Comparison of ENCODE assay signal across 1 cellular context in genomic region chr5:4372481-4372880, GRCh38.
TF ChIP-seq lines count a peak whose summit lies in the region.

No MANE protein-coding gene starts in this region.

TF ChIP-seq in WTC11, 78 proteins besides CTCF, POLR2A, EP300 and RAD21 (continued from another document):
- no peak for TF ChIP-seq PRDM15 (CRISPR knock-in tag; IDR thresholded peaks at IDR 0.05)
- no peak for TF ChIP-seq FOXP1 (CRISPR knock-in tag; IDR thresholded peaks at IDR 0.05; ENCODE audit: borderline replicate concordance)
- no peak for TF ChIP-seq ESRRA (CRISPR knock-in tag; IDR thresholded peaks at IDR 0.05; ENCODE audit: borderline replicate concordance)
- TF ChIP-seq ZNF671 (CRISPR knock-in tag; IDR thresholded peaks at IDR 0.05), result no peak
- no peak for TF ChIP-seq MYBL2 (CRISPR knock-in tag; IDR thresholded peaks at IDR 0.05)
- TF ChIP-seq MLX (CRISPR knock-in tag; IDR thresholded peaks at IDR 0.05), result no peak
